In genomic region chr7:112981966-112982365, GRCh38 we compare ENCODE assay signal across 14 cellular contexts.
DNase-seq lines count a peak whose midpoint lies in the region; ATAC-seq and TF ChIP-seq lines count a peak whose summit lies in the region.
"Had no signal": no experiment of that assay in that cellular context is flagged by ENCODE, and none has a peak within 500 bp of the region (broad histone marks: within the 10 kb centered on the region; RNA-seq: fewer than 3 reads in every experiment).

No MANE protein-coding gene starts in this region.

- H3K9me3 Mint-ChIP-seq in activated T-helper 17 cell treated with anti-CD3 and anti-CD28 coated beads, Interleukin-2, amount 50 U/mL, for 72 hours: no peaks in the 10 kb centered on the region
- H3K9me3 Mint-ChIP-seq in immature natural killer cell: no peaks in the 10 kb centered on the region
- H3K9me3 Mint-ChIP-seq: activated T-cell treated with anti-CD3 and anti-CD28 coated beads, Interleukin-2, amount 50 U/mL, for 4 hours; nephron; WTC11 had no signal

- ATAC-seq in GM18909 (IDR thresholded peaks at IDR 0.05; ENCODE audit: poor library complexity, unreplicated experiment) (peak; percentile 34), GM21529 (IDR thresholded peaks at IDR 0.05; ENCODE audit: unreplicated experiment) (peak; percentile 23), HG03097 (IDR thresholded peaks at IDR 0.05; ENCODE audit: low FRiP score, unreplicated experiment) (peak; percentile 19)
- ATAC-seq in activated T-helper 17 cell treated with anti-CD3 and anti-CD28 coated beads, Interleukin-2, amount 50 U/mL, for 72 hours (replicated peaks): no peak
- ATAC-seq: activated T-cell treated with anti-CD3 and anti-CD28 coated beads, Interleukin-2, amount 50 U/mL, for 4 hours; WTC11 had no signal

- no peak overlapping the region for H3K4me3 ChIP-seq in lower leg skin (ENCODE audit: low read depth, poor library complexity, severe bottlenecking)
- H3K4me3 ChIP-seq: cardiac muscle cell had no signal

- no peaks in the 10 kb centered on the region for H3K4me1 Mint-ChIP-seq in activated T-helper 17 cell treated with anti-CD3 and anti-CD28 coated beads, Interleukin-2, amount 50 U/mL, for 72 hours
- H3K4me1 Mint-ChIP-seq in immature natural killer cell: no peaks in the 10 kb centered on the region
- H3K4me1 Mint-ChIP-seq: nephron, WTC11 had no signal

- no peaks in the 10 kb centered on the region for H3K36me3 Mint-ChIP-seq in activated T-helper 17 cell treated with anti-CD3 and anti-CD28 coated beads, Interleukin-2, amount 50 U/mL, for 72 hours (ENCODE audit: low read depth)
- no peaks in the 10 kb centered on the region for H3K36me3 Mint-ChIP-seq in immature natural killer cell
- H3K36me3 Mint-ChIP-seq: WTC11 had no signal

- intact Hi-C loops in lower leg skin (cut with DNase I; ENCODE audit: low total_unique reads): no loop called here

- DNase-seq in fibroblast of gingiva (ENCODE audit: low read depth) (peak; percentile 42), lower leg skin (ENCODE audit: low spot score in 2 of 2) (no peak), immature natural killer cell (no peak), NCI-H146 treated with DMSO at 0.1 percent for 48 hours (lab: John Stamatoyannopoulos, UW; ENCODE audit: unreplicated experiment) (no peak)
- DNase-seq: activated T-cell treated with anti-CD3 and anti-CD28 coated beads, Interleukin-2, amount 50 U/mL, for 4 hours; NCI-H510A; small intestine had no signal

- TF ChIP-seq CTCF in lower leg skin (IDR thresholded peaks at IDR 0.05): no peak

- no peak overlapping the region for H3K4me3 Mint-ChIP-seq in activated T-helper 17 cell treated with anti-CD3 and anti-CD28 coated beads, Interleukin-2, amount 50 U/mL, for 72 hours
- H3K4me3 Mint-ChIP-seq in immature natural killer cell: no peak overlapping the region
- H3K4me3 Mint-ChIP-seq: activated T-cell treated with anti-CD3 and anti-CD28 coated beads, Interleukin-2, amount 50 U/mL, for 4 hours; nephron; WTC11 had no signal

- 78% methylated on average over 1 of the region's 1 CpG for WGBS in lower leg skin, 2 donors

- TF ChIP-seq POLR2A in lower leg skin (IDR thresholded peaks at IDR 0.05): no peak

- no peak overlapping the region for H3K27ac Mint-ChIP-seq in activated T-helper 17 cell treated with anti-CD3 and anti-CD28 coated beads, Interleukin-2, amount 50 U/mL, for 72 hours
- no peak overlapping the region for H3K27ac Mint-ChIP-seq in immature natural killer cell
- H3K27ac Mint-ChIP-seq: nephron, WTC11 had no signal

- H3K27me3 Mint-ChIP-seq in activated T-helper 17 cell treated with anti-CD3 and anti-CD28 coated beads, Interleukin-2, amount 50 U/mL, for 72 hours: peaks cover 3% of the 10 kb centered on the region
- peaks cover 0 to 5% (median 0%) of the 10 kb centered on the region in 3 donors for H3K27me3 Mint-ChIP-seq in immature natural killer cell (ENCODE audit: low read depth in 3 of 3)
